ENCODE assay signal across 1 cellular context in the genomic region with DNA sequence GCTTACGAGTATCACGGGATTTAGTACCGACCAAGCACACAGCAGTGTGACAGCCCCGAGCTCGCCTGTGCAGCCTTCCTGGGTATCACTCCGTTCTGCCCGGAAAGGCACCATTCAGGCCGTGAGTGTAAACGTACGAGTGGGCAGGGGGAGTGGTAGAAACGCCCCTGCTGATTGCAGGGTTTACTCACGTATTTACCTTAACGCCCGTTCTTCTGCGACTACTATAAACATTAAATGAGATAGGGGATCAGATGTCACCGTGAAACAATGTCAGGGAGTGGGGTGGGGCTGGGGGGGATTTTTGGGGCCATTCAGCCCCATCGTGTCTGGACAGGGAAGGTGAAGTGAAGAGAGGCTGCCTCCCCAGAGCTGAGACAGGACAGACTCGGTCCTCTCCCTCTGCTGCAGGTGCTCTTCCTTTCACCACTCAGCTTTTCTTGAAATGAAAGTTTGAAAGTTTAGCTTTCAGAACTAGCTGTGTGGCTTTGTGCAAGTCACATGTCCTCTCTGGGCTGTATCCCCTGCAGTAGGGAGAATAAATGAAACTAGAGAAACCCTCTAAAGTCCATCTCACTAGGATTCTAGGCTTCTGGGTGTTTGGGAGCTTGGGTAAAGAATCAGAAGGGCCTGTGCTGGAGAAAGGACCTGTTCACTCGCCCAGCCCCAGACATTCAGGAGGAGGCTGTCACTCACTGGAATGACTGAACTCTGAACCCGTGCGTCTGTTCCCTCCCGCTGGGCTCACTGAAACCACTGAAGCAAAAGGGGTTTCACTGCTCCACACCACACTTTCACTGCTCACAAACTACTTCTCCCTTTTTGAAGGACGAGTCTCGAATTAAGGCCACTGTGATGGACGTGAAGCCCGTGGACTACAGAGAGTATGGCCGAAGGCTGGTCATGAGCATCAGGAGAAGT.
TF ChIP-seq lines count a peak whose summit lies in the region.

No MANE protein-coding gene starts in this region.

TF ChIP-seq in GM12878, 131 proteins besides CTCF, POLR2A, EP300 and RAD21 (continued from another document):
- TF ChIP-seq SMAD5 (IDR thresholded peaks at IDR 0.05; ENCODE audit: low read depth) (no peak), BHLHE40 (IDR thresholded peaks at IDR 0.05; ENCODE audit: borderline replicate concordance in 1 of 2, low read depth in 2 of 2, low read length in 1 of 2) (peak in 1 of 2 experiments; percentile 29; a peak in 1 of 4 replicates), NR2C1 (IDR thresholded peaks at IDR 0.05) (peak; percentile 57; the same call in 1 of the 2 replicates), ZBTB40 (IDR thresholded peaks at IDR 0.05; ENCODE audit: borderline replicate concordance) (no peak), JUND (IDR thresholded peaks at IDR 0.05; ENCODE audit: low read depth, low read length) (no peak), CBFB (IDR thresholded peaks at IDR 0.05; ENCODE audit: low read depth) (no peak), MEF2A (IDR thresholded peaks at IDR 0.05; ENCODE audit: insufficient read depth, low read depth, low read length) (no peak), SMARCA5 (IDR thresholded peaks at IDR 0.05) (no peak), SIN3A (IDR thresholded peaks at IDR 0.05; ENCODE audit: low read depth, low read length) (no peak), ZZZ3 (IDR thresholded peaks at IDR 0.05; ENCODE audit: control insufficient read depth, insufficient read length, low read depth) (no peak), TCF3 (IDR thresholded peaks at IDR 0.05; ENCODE audit: borderline replicate concordance, insufficient read depth, low read depth, low read length) (0 out of 2 replicates have a peak, but pooled peaks have one; percentile 39), IKZF2 (IDR thresholded peaks at IDR 0.05) (0 out of 4 replicates have a peak, but pooled peaks of 1 of the 2 experiments have one; percentile 12), YY1 (IDR thresholded peaks at IDR 0.05; ENCODE audit: low read depth, low read length) (no peak), RUNX3 (IDR thresholded peaks at IDR 0.05; ENCODE audit: low read length) (peak; percentile 72), IRF4 (IDR thresholded peaks at IDR 0.05; ENCODE audit: low read depth, low read length) (no peak)
- TF ChIP-seq, protein P1, sequence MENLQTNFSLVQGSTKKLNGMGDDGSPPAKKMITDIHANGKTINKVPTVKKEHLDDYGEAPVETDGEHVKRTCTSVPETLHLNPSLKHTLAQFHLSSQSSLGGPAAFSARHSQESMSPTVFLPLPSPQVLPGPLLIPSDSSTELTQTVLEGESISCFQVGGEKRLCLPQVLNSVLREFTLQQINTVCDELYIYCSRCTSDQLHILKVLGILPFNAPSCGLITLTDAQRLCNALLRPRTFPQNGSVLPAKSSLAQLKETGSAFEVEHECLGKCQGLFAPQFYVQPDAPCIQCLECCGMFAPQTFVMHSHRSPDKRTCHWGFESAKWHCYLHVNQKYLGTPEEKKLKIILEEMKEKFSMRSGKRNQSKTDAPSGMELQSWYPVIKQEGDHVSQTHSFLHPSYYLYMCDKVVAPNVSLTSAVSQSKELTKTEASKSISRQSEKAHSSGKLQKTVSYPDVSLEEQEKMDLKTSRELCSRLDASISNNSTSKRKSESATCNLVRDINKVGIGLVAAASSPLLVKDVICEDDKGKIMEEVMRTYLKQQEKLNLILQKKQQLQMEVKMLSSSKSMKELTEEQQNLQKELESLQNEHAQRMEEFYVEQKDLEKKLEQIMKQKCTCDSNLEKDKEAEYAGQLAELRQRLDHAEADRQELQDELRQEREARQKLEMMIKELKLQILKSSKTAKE (IDR thresholded peaks at IDR 0.05; ENCODE audit: low read depth, poor library complexity, severe bottlenecking), result no peak
